In the genomic region with DNA sequence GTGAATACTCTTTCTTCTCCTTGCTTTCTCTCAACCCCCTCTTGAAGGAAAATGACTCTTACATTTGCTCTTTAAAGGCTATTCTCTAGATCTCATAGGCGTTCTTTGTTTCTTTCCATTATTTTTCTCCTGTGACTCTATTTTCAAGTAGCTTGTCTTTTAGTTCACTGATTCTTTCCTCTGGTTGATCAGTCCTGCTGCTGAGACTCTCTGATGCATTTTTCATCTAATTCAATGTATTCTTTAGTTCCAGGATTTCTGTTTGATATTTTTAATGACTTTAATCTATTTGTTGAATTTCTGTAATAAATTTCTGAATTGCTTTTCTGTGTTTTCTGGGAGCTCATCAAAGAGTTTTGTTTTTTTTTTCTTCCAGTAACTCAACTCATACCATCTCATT, we compare ENCODE assay signal across 28 cellular contexts.
"Had no signal": no experiment of that assay in that cellular context is flagged by ENCODE, and none has a peak within 500 bp of the region (broad histone marks: within the 10 kb centered on the region; RNA-seq: fewer than 3 reads in every experiment).

No MANE protein-coding gene starts in this region.

- H3K79me2 ChIP-seq: hepatocyte had no signal

- H3K9me3 ChIP-seq: colonic mucosa had no signal

- H3K27ac ChIP-seq: colonic mucosa, coronary artery, dorsolateral prefrontal cortex, epithelial cell of prostate, esophagus muscularis mucosa, esophagus squamous epithelium, foreskin keratinocyte, gastrocnemius medialis, gastroesophageal sphincter, heart left ventricle, heart right ventricle, hepatocyte had no signal

- H2AFZ ChIP-seq: hepatocyte had no signal

- ATAC-seq: effector memory CD8-positive, alpha-beta T cell; esophagus mucosa; foreskin keratinocyte; gastrocnemius medialis; gastroesophageal sphincter; heart left ventricle; heart right ventricle had no signal

- FAIRE-seq: endometrium, endothelial cell of umbilical vein, frontal cortex had no signal

- H3K27me3 ChIP-seq: colonic mucosa, dorsolateral prefrontal cortex, esophagus muscularis mucosa, esophagus squamous epithelium, foreskin keratinocyte, gastrocnemius medialis, gastroesophageal sphincter, heart left ventricle, heart right ventricle, hepatocyte had no signal

- H3K4me2 ChIP-seq: hepatocyte had no signal

- H3K4me3 ChIP-seq: colonic mucosa, coronary artery, dorsolateral prefrontal cortex, esophagus muscularis mucosa, esophagus squamous epithelium, gastrocnemius medialis, gastroesophageal sphincter, heart left ventricle, heart right ventricle, hepatocyte had no signal

- H3K4me1 ChIP-seq: colonic mucosa, esophagus muscularis mucosa, esophagus squamous epithelium, foreskin keratinocyte, gastrocnemius medialis, gastroesophageal sphincter, heart left ventricle, heart right ventricle had no signal

- DNase-seq: colonic mucosa; cortex of kidney; dermis blood vessel endothelial cell; dorsolateral prefrontal cortex; effector CD4-positive, alpha-beta T cell; effector CD8-positive, alpha-beta T cell; effector memory CD4-positive, alpha-beta T cell; effector memory CD8-positive, alpha-beta T cell; endodermal cell; erythroblast; esophagus squamous epithelium; foreskin fibroblast; foreskin keratinocyte; foreskin melanocyte; gastrocnemius medialis; glutamatergic neuron; heart left ventricle; heart right ventricle; hippocampal formation had no signal

- H3K36me3 ChIP-seq: colonic mucosa, esophagus muscularis mucosa, esophagus squamous epithelium, gastrocnemius medialis, gastroesophageal sphincter, heart left ventricle, heart right ventricle had no signal
